17 cellular contexts compared by ENCODE assay signal in the genomic region with DNA sequence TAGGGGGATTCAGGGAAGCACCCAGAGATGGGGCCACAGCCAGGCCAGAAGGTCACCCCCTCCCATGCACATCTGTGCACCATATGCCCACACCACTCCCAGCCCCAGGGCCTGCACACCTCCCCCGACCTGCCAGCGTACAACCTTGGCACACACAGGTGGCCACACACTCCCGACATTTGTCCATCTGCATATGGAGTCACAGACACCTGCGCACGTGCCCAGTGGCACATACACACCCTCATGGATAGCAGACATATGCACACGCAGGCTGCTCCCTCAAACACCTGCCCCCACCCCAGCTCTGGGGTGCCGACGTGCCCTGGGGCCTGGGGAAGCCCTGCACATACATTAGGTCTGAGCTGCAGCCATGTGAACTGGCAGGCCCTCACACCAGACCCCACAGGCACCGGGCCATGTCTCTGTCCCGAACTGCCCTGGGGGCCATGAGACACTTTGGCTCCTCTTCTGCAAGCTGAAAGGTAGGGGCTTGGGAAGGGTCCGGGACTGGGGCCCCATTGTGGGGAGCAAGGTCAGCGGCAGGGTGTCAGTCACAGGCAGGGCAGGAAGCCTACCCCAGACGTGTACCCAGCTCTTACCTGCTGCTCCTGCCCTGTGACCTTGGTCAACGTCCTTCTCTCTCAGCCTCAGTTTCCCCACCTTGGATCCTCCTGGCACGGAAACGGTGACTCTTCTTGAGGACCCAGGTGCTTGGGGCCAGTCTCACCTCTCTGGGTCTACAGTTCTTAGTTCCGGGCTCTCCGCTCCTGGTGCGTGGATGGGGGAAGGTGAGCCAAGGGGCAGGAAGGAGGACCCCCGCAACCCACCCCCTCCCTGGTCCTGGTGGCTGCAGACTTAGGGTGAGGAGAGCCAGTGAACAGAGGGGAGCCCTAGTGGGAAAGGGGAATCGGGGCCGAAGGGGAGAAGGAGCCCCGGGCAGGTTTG. TPM values are rescaled to one million over a fixed set of nuclear protein-coding genes. Genes with fewer than 3 reads are reported as not detected.
DNase-seq lines count a peak whose midpoint lies in the region; ATAC-seq, FAIRE-seq and TF ChIP-seq lines count a peak whose summit lies in the region.
"Had no signal": no experiment of that assay in that cellular context is flagged by ENCODE, and none has a peak within 500 bp of the region (broad histone marks: within the 10 kb centered on the region; RNA-seq: fewer than 3 reads in every experiment).

No MANE protein-coding gene starts in this region.

- H2AK5ac ChIP-seq in mesenchymal stem cell (ENCODE audit: low read length, severe bottlenecking), result no peak overlapping the region

- H2BK12ac ChIP-seq in mesenchymal stem cell (ENCODE audit: low read length in 2 of 2), result no peak overlapping the region

- H3K27me3 ChIP-seq in mesenchymal stem cell (ENCODE audit: control insufficient read depth in 1 of 2, insufficient read depth in 1 of 2, low read length in 2 of 2), result peaks cover 68 to 92% of the 10 kb centered on the region in 2 experiments

- H3K27ac ChIP-seq in mesenchymal stem cell (ENCODE audit: low read length, poor library complexity, severe bottlenecking) (no peak overlapping the region), urinary bladder (ENCODE audit: low read depth) (no peak overlapping the region), kidney (ENCODE audit: low read depth in 2 of 2, low read length in 2 of 2) (no peak overlapping the region)
- H3K27ac ChIP-seq: cardiac muscle cell, psoas muscle had no signal

- no peak overlapping the region for H4K8ac ChIP-seq in mesenchymal stem cell (ENCODE audit: low read length)

- H3K14ac ChIP-seq in mesenchymal stem cell (ENCODE audit: low read length in 2 of 2), result no peak overlapping the region

- peaks cover 2% of the 10 kb centered on the region for H3K4me1 Mint-ChIP-seq in activated naive CD8-positive, alpha-beta T cell (ENCODE audit: low read depth)
- H3K4me1 Mint-ChIP-seq in activated naive CD8-positive, alpha-beta T cell treated with anti-CD3 and anti-CD28 coated beads, Interleukin-2, amount 50 U/mL, for 24 hours, result peaks cover 2% of the 10 kb centered on the region
- peaks cover 7% of the 10 kb centered on the region for H3K4me1 Mint-ChIP-seq in activated B cell treated with CpG ODN at 0.5 μM for 24 hours

- H3K9me3 ChIP-seq in mesenchymal stem cell (ENCODE audit: control insufficient read depth, low read length) (no peaks in the 10 kb centered on the region), kidney (ENCODE audit: control insufficient read depth in 1 of 2, low read length in 2 of 2) (no peaks in the 10 kb centered on the region)
- H3K9me3 ChIP-seq: psoas muscle had no signal

- H3K4me2 ChIP-seq in mesenchymal stem cell (ENCODE audit: low read length, poor library complexity, severe bottlenecking), result peak overlapping the region; percentile 17

- intact Hi-C loops in activated B cell treated with CpG ODN at 0.5 μM for 24 hours (cut with micrococcal nuclease) (no loop called here), kidney (cut with DNase I) (no loop called here)

- peaks cover 18% of the 10 kb centered on the region for H3K4me1 ChIP-seq in mesenchymal stem cell (ENCODE audit: control insufficient read depth, insufficient read depth, low read depth, low read length)
- H3K4me1 ChIP-seq in urinary bladder (ENCODE audit: insufficient read depth), result no peaks in the 10 kb centered on the region
- peaks cover 0 to 3% of the 10 kb centered on the region in 2 donors for H3K4me1 ChIP-seq in kidney (ENCODE audit: control insufficient read depth in 1 of 2, insufficient read depth in 1 of 2, low read depth in 1 of 2, low read length in 2 of 2)
- H3K4me1 ChIP-seq: psoas muscle had no signal

- no peak for DNase-seq in activated naive CD8-positive, alpha-beta T cell treated with anti-CD3 and anti-CD28 coated beads, Interleukin-2, amount 50 U/mL, for 24 hours
- no peak for DNase-seq in activated B cell treated with CpG ODN at 0.5 μM for 24 hours
- DNase-seq in mesenchymal stem cell, result no peak
- no peak for DNase-seq in inferior parietal cortex (ENCODE audit: extremely low spot score)
- no peak for DNase-seq in kidney
- DNase-seq: activated CD4-positive, CD25-positive, alpha-beta regulatory T cell; DMS79; effector memory CD4-positive, alpha-beta T cell; left ventricle myocardium superior; NCI-H1930; NCI-H748 treated with DMSO at 0.1 percent for 48 hours; psoas muscle had no signal

- no peak overlapping the region for H4K91ac ChIP-seq in mesenchymal stem cell (ENCODE audit: low read length)

- H3K23ac ChIP-seq in mesenchymal stem cell (ENCODE audit: low read length in 2 of 2), result no peak overlapping the region

- H3K9ac ChIP-seq in mesenchymal stem cell (ENCODE audit: low read length) (no peak overlapping the region), kidney (ENCODE audit: low read length in 2 of 2) (no peak overlapping the region)

- no peak for FAIRE-seq in kidney (lab: Jason Lieb, UNC)

- H2BK120ac ChIP-seq in mesenchymal stem cell (ENCODE audit: low read depth, low read length), result no peak overlapping the region

- TF ChIP-seq CTCF in activated B cell treated with CpG ODN at 0.5 μM for 24 hours (IDR thresholded peaks at IDR 0.05), result no peak
- TF ChIP-seq CTCF in kidney (IDR thresholded peaks at IDR 0.05; ENCODE audit: borderline replicate concordance, extremely low read depth, insufficient read depth), result no peak

- POLR2A ChIA-PET in activated B cell treated with CpG ODN at 0.5 μM for 24 hours (lab: Charles Lee), result no interaction called here

- no peaks in the 10 kb centered on the region for H3K79me1 ChIP-seq in mesenchymal stem cell (replicated peaks; ENCODE audit: low read length, poor library complexity, severe bottlenecking)

- no peak overlapping the region for H2BK5ac ChIP-seq in mesenchymal stem cell (ENCODE audit: low read depth, low read length, poor library complexity, severe bottlenecking)

- WGBS in mesenchymal stem cell, result 69% methylated on average over 18 of the region's 23 CpGs
- WGBS in urinary bladder, result 45% methylated on average over 23 of the region's 23 CpGs

- no peaks in the 10 kb centered on the region for H3K9me3 Mint-ChIP-seq in activated naive CD8-positive, alpha-beta T cell (ENCODE audit: low read depth)
- H3K9me3 Mint-ChIP-seq in activated naive CD8-positive, alpha-beta T cell treated with anti-CD3 and anti-CD28 coated beads, Interleukin-2, amount 50 U/mL, for 24 hours, result no peaks in the 10 kb centered on the region
- H3K9me3 Mint-ChIP-seq in activated B cell treated with CpG ODN at 0.5 μM for 24 hours, result no peaks in the 10 kb centered on the region

- H3K18ac ChIP-seq in mesenchymal stem cell (ENCODE audit: low read depth in 1 of 2, low read length in 2 of 2), result no peak overlapping the region

- H3K27ac Mint-ChIP-seq in activated naive CD8-positive, alpha-beta T cell, result no peak overlapping the region
- H3K27ac Mint-ChIP-seq in activated naive CD8-positive, alpha-beta T cell treated with anti-CD3 and anti-CD28 coated beads, Interleukin-2, amount 50 U/mL, for 24 hours, result no peak overlapping the region
- H3K27ac Mint-ChIP-seq in activated B cell treated with CpG ODN at 0.5 μM for 24 hours, result no peak overlapping the region

- H3K36me3 Mint-ChIP-seq in activated naive CD8-positive, alpha-beta T cell, result no peaks in the 10 kb centered on the region
- H3K36me3 Mint-ChIP-seq in activated naive CD8-positive, alpha-beta T cell treated with anti-CD3 and anti-CD28 coated beads, Interleukin-2, amount 50 U/mL, for 24 hours (ENCODE audit: low read depth), result no peaks in the 10 kb centered on the region
- H3K36me3 Mint-ChIP-seq in activated B cell treated with CpG ODN at 0.5 μM for 24 hours (ENCODE audit: low read depth), result no peaks in the 10 kb centered on the region

- peak overlapping the region; percentile 56 for H3K4me3 Mint-ChIP-seq in activated naive CD8-positive, alpha-beta T cell
- H3K4me3 Mint-ChIP-seq in activated naive CD8-positive, alpha-beta T cell treated with anti-CD3 and anti-CD28 coated beads, Interleukin-2, amount 50 U/mL, for 24 hours, result no peak overlapping the region
- peak overlapping the region; percentile 28 for H3K4me3 Mint-ChIP-seq in activated B cell treated with CpG ODN at 0.5 μM for 24 hours

- H2BK15ac ChIP-seq in mesenchymal stem cell (ENCODE audit: low read depth, poor library complexity, severe bottlenecking), result no peak overlapping the region

- H3K27me3 Mint-ChIP-seq in activated naive CD8-positive, alpha-beta T cell, result peaks cover 20% of the 10 kb centered on the region
- peaks cover 46% of the 10 kb centered on the region for H3K27me3 Mint-ChIP-seq in activated naive CD8-positive, alpha-beta T cell treated with anti-CD3 and anti-CD28 coated beads, Interleukin-2, amount 50 U/mL, for 24 hours
- peaks cover 43% of the 10 kb centered on the region for H3K27me3 Mint-ChIP-seq in activated B cell treated with CpG ODN at 0.5 μM for 24 hours

- ATAC-seq in activated naive CD8-positive, alpha-beta T cell treated with anti-CD3 and anti-CD28 coated beads, Interleukin-2, amount 50 U/mL, for 24 hours, result no peak
- ATAC-seq in activated B cell treated with CpG ODN at 0.5 μM for 24 hours (ENCODE audit: low read depth) (no peak), GM21526 (IDR thresholded peaks at IDR 0.05; ENCODE audit: low FRiP score, unreplicated experiment) (no peak)
- ATAC-seq: left ventricle myocardium superior had no signal

- no peak overlapping the region for H2AFZ ChIP-seq in mesenchymal stem cell (ENCODE audit: low read depth, low read length)

- CTCF ChIA-PET in activated B cell treated with CpG ODN at 0.5 μM for 24 hours (lab: Charles Lee), result no interaction called here

- no peak overlapping the region for H3K4me3 ChIP-seq in mesenchymal stem cell (ENCODE audit: insufficient read depth in 1 of 2, low read depth in 1 of 2, low read length in 2 of 2)
- peak overlapping the region; percentile 36 for H3K4me3 ChIP-seq in urinary bladder (ENCODE audit: low read depth, low read length)
- H3K4me3 ChIP-seq in kidney (ENCODE audit: low read length in 2 of 2), result no peak overlapping the region

- no peak overlapping the region for H3K4ac ChIP-seq in mesenchymal stem cell (ENCODE audit: low read depth in 1 of 2, low read length in 2 of 2)

- H3K36me3 ChIP-seq in mesenchymal stem cell (ENCODE audit: control insufficient read depth in 1 of 2, insufficient read depth in 2 of 2, low read depth in 1 of 2, low read length in 2 of 2) (no peaks in the 10 kb centered on the region), urinary bladder (ENCODE audit: insufficient read depth) (no peaks in the 10 kb centered on the region), kidney (ENCODE audit: control insufficient read depth in 1 of 2, insufficient read depth in 2 of 2, low read length in 2 of 2) (no peaks in the 10 kb centered on the region)
- H3K36me3 ChIP-seq: cardiac muscle cell had no signal

RNA-seq across cellular contexts. Expression of a gene that starts 0.6 kb away (rescaled TPM):
- total RNA-seq in activated B cell treated with CpG ODN at 0.5 μM for 24 hours (0.07 TPM in 1 of 2 replicates, not detected in the other), urinary bladder (0.11 TPM), kidney (0.06 TPM)
- not detected for polyA plus RNA-seq in mesenchymal stem cell (2013, experiment 1 of 2)
- polyA plus RNA-seq in mesenchymal stem cell (2013, experiment 2 of 2), result not detected
- polyA plus RNA-seq in urinary bladder (0.05 TPM), kidney (ENCODE audit: insufficient read depth, low read depth, low replicate concordance) (not detected)
- total RNA-seq: cardiac muscle cell, left ventricle myocardium superior, MCF 10A, psoas muscle had no signal

RNA-seq across cellular contexts. Expression of a gene that starts 47.6 kb away (rescaled TPM):
- 19.2 and 22.6 TPM in 2 replicates for total RNA-seq in activated B cell treated with CpG ODN at 0.5 μM for 24 hours
- 30.6 TPM for polyA plus RNA-seq in mesenchymal stem cell (2013, experiment 1 of 2)
- polyA plus RNA-seq in mesenchymal stem cell (2013, experiment 2 of 2), result 33.0 TPM
- total RNA-seq in urinary bladder, result 14.1 TPM
- polyA plus RNA-seq in urinary bladder, result 27.8 TPM
- 21.3 TPM for total RNA-seq in kidney
- polyA plus RNA-seq in kidney (ENCODE audit: insufficient read depth, low read depth, low replicate concordance), result 47.7 TPM

RNA-seq across cellular contexts. Expression of a gene that starts 47.9 kb away (rescaled TPM):
- 68.1 and 81.7 TPM in 2 replicates for total RNA-seq in activated B cell treated with CpG ODN at 0.5 μM for 24 hours
- 145 TPM for polyA plus RNA-seq in mesenchymal stem cell (2013, experiment 1 of 2)
- 148 TPM for polyA plus RNA-seq in mesenchymal stem cell (2013, experiment 2 of 2)
- 59.6 TPM for total RNA-seq in urinary bladder
- polyA plus RNA-seq in urinary bladder, result 155 TPM
- 78.7 TPM for total RNA-seq in kidney
- polyA plus RNA-seq in kidney (ENCODE audit: insufficient read depth, low read depth, low replicate concordance), result 479 TPM
